In genomic region chr1:225778412-225778669, GRCh38 we compare ENCODE assay signal across 1 cellular context.
TF ChIP-seq lines count a peak whose summit lies in the region.

No MANE protein-coding gene starts in this region.

TF ChIP-seq in H1, 55 proteins besides CTCF, POLR2A, EP300 and RAD21 (continued from another document):
- TF ChIP-seq EZH2 (IDR thresholded peaks at IDR 0.05; ENCODE audit: low read depth, low read length, severe bottlenecking): no peak
